ENCODE assay signal across 14 cellular contexts in the genomic region with DNA sequence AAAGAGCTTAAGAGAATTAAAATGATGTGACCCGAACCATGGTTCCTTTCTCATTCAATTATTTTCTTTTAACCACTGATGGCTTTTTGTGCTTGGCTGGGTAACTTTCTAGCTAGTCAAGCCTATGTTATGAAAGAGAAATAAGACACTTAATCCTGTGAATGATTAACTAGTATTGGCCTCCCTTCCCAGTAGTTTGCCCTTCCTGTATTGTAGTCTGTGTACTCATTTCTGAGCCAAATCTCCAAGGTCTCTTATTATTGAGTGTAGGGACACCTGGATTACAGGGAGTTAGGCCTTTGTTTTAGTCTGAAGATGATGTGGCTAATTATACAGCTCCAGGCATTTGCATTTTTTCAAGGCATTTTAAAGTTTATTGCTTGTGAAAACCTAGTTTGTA.
DNase-seq lines count a peak whose midpoint lies in the region; ATAC-seq, FAIRE-seq and TF ChIP-seq lines count a peak whose summit lies in the region.
"Had no signal": no experiment of that assay in that cellular context is flagged by ENCODE, and none has a peak within 500 bp of the region (broad histone marks: within the 10 kb centered on the region; RNA-seq: fewer than 3 reads in every experiment).

No MANE protein-coding gene starts in this region.

- 61% methylated on average over 1 of the region's 1 CpG for WGBS in esophagus muscularis mucosa
- 9 to 17% methylated on average over 1 of the region's 1 CpG for WGBS in pancreas, 2 donors

- intact Hi-C loops in esophagus muscularis mucosa (cut with DNase I) (no loop called here), pancreas (cut with DNase I) (no loop called here)

- peak; percentile 88 to 97 (median 94) for ATAC-seq in pancreas
- ATAC-seq: activated CD4-positive, alpha-beta T cell treated with anti-CD3 and anti-CD28 coated beads for 36 hours had no signal

- no peak for TF ChIP-seq EP300 in esophagus muscularis mucosa (IDR thresholded peaks at IDR 0.05)

- TF ChIP-seq CTCF in esophagus muscularis mucosa (IDR thresholded peaks at IDR 0.05) (no peak), pancreas (IDR thresholded peaks at IDR 0.05) (no peak)

- FAIRE-seq in GM19239 (lab: Jason Lieb, UNC) (peak; percentile 96), pancreas (lab: Jason Lieb, UNC) (peak; percentile 90)
- FAIRE-seq: H1 had no signal

- TF ChIP-seq POLR2A in esophagus muscularis mucosa (IDR thresholded peaks at IDR 0.05; ENCODE audit: low read depth) = no peak

- H3K27ac ChIP-seq in esophagus muscularis mucosa (replicated peaks in 1 of 4) = peak overlapping the region; percentile 38 to 67 (median 64)
- peak overlapping the region; percentile 53 to 91 (median 75) for H3K27ac ChIP-seq in pancreas

- H3K9me3 ChIP-seq in esophagus muscularis mucosa (no peaks in the 10 kb centered on the region), pancreas (no peaks in the 10 kb centered on the region)

- H3K27me3 ChIP-seq in esophagus muscularis mucosa (no peaks in the 10 kb centered on the region), pancreas (no peaks in the 10 kb centered on the region)

- H3K4me1 ChIP-seq in esophagus muscularis mucosa = peaks cover 8 to 69% (median 55%) of the 10 kb centered on the region in 4 donors
- H3K4me1 ChIP-seq in pancreas = peaks cover 52 to 75% (median 68%) of the 10 kb centered on the region in 3 donors

- DNase-seq in GM19239 (ENCODE audit: insufficient read length, low spot score) (peak; percentile 26), NCI-H526 treated with DMSO at 0.1 percent for 48 hours (lab: John Stamatoyannopoulos, UW) (peak; percentile 68), esophagus muscularis mucosa (ENCODE audit: extremely low spot score) (no peak), pancreas (peak in 2 of 6 donors; percentile 29 to 34), AG08395 (ENCODE audit: low spot score) (no peak), germinal center (ENCODE audit: low spot score) (no peak), NOMO-1 treated with dmso at 0.1 percent for 144 hours (lab: John Stamatoyannopoulos, UW; ENCODE audit: unreplicated experiment) (no peak), GOT3 (lab: John Stamatoyannopoulos, UW) (no peak)
- DNase-seq: activated CD4-positive, alpha-beta T cell treated with anti-CD3 and anti-CD28 coated beads for 36 hours; CD4-positive, CD25-positive, alpha-beta regulatory T cell; NCI-H2081 treated with DMSO at 0.1 percent for 48 hours; retina; Right ventricle myocardium superior had no signal

- H3K36me3 ChIP-seq in esophagus muscularis mucosa = no peaks in the 10 kb centered on the region
- H3K36me3 ChIP-seq in pancreas = no peaks in the 10 kb centered on the region

- H3K4me3 ChIP-seq in esophagus muscularis mucosa (no peak overlapping the region), pancreas (no peak overlapping the region)

Comparison
In these comparisons a context has a peak if more than half of its experiments do, and no peak if none do; other contexts are left out.
1. DNase-seq: peak in GM19239 (single experiment) and NCI-H526 treated with DMSO at 0.1 percent for 48 hours (single experiment); none in esophagus muscularis mucosa (single experiment), AG08395 (single experiment), germinal center (single experiment), NOMO-1 treated with dmso at 0.1 percent for 144 hours (single experiment) and GOT3 (single experiment).